Comparison of ENCODE assay signal across 15 cellular contexts in genomic region chr9:134230942-134231325, GRCh38.
DNase-seq lines count a peak whose midpoint lies in the region; ATAC-seq and TF ChIP-seq lines count a peak whose summit lies in the region.
"Had no signal": no experiment of that assay in that cellular context is flagged by ENCODE, and none has a peak within 500 bp of the region (broad histone marks: within the 10 kb centered on the region; RNA-seq: fewer than 3 reads in every experiment).

No MANE protein-coding gene starts in this region.

- peak overlapping the region; percentile 28 for H3K4me3 ChIP-seq in BE2C (ENCODE audit: low read depth, low read length)
- H3K4me3 ChIP-seq in hepatocyte, result no peak overlapping the region
- H3K4me3 ChIP-seq in skeletal muscle satellite cell (ENCODE audit: low read length), result no peak overlapping the region
- H3K4me3 ChIP-seq: colonic mucosa, GM12878, SJCRH30 had no signal

- 80% methylated on average over 11 of the region's 14 CpGs for WGBS in hepatocyte (ENCODE audit: low lambda C conversion rate, missing lambda C conversion rate)

- no peaks in the 10 kb centered on the region for H3K36me3 ChIP-seq in BE2C
- no peaks in the 10 kb centered on the region for H3K36me3 ChIP-seq in hepatocyte (replicated peaks; ENCODE audit: insufficient read depth, low read depth)
- H3K36me3 ChIP-seq in skeletal muscle satellite cell (ENCODE audit: insufficient read depth, low read length), result no peaks in the 10 kb centered on the region
- H3K36me3 ChIP-seq: colonic mucosa, SJCRH30 had no signal

- no peaks in the 10 kb centered on the region for H4K20me1 ChIP-seq in hepatocyte (ENCODE audit: insufficient read depth, poor library complexity, severe bottlenecking)

- POLR2A ChIA-PET in RWPE1 (lab: Yijun Ruan, JAX; ENCODE audit: low non-redundant PET), result no interaction called here

- ATAC-seq in GM21390 (IDR thresholded peaks at IDR 0.05; ENCODE audit: unreplicated experiment) (no peak), foreskin keratinocyte (no peak)
- ATAC-seq: GM12878 had no signal

- H3K9me2 ChIP-seq in hepatocyte (replicated peaks; ENCODE audit: insufficient read depth), result no peaks in the 10 kb centered on the region

- DNase-seq in BE2C, result no peak
- no peak for DNase-seq in RWPE1 (ENCODE audit: low spot score)
- no peak for DNase-seq in hepatocyte (ENCODE audit: low spot score)
- no peak for DNase-seq in NK-92 (lab: John Stamatoyannopoulos, UW; ENCODE audit: unreplicated experiment)
- DNase-seq in DMS79 treated with DMSO at 0.1 percent for 48 hours (lab: John Stamatoyannopoulos, UW), result no peak
- no peak for DNase-seq in foreskin keratinocyte
- DNase-seq: activated CD4-positive, alpha-beta T cell treated with anti-CD3 and anti-CD28 coated beads for 4 hours; CD8-positive, alpha-beta memory T cell; colonic mucosa; hippocampal formation; NCI-H748 treated with DMSO at 0.1 percent for 48 hours; SJCRH30 had no signal

- no peak overlapping the region for H3K9ac ChIP-seq in skeletal muscle satellite cell (ENCODE audit: low read depth, low read length)

- no peaks in the 10 kb centered on the region for H3K27me3 ChIP-seq in BE2C
- no peaks in the 10 kb centered on the region for H3K27me3 ChIP-seq in hepatocyte
- H3K27me3 ChIP-seq in skeletal muscle satellite cell (ENCODE audit: control insufficient read depth, insufficient read depth, low read length), result peaks cover 61% of the 10 kb centered on the region
- H3K27me3 ChIP-seq in foreskin keratinocyte, result peaks cover 52% of the 10 kb centered on the region

- H3K9me3 ChIP-seq in BE2C (no peaks in the 10 kb centered on the region), hepatocyte (ENCODE audit: low read depth) (no peaks in the 10 kb centered on the region), skeletal muscle satellite cell (replicated peaks; ENCODE audit: low read length) (no peaks in the 10 kb centered on the region)
- H3K9me3 ChIP-seq: colonic mucosa, SJCRH30 had no signal

- H3K4me2 ChIP-seq in hepatocyte (peak overlapping the region; percentile 31), skeletal muscle satellite cell (ENCODE audit: low read length) (peak overlapping the region; percentile 55)

- CTCF ChIA-PET in RWPE1 (lab: Yijun Ruan, JAX), result no interaction called here

- peaks cover 8% of the 10 kb centered on the region for H3K4me1 ChIP-seq in BE2C
- peaks cover 29% of the 10 kb centered on the region for H3K4me1 ChIP-seq in hepatocyte (ENCODE audit: insufficient read depth)
- H3K4me1 ChIP-seq in skeletal muscle satellite cell (ENCODE audit: control insufficient read depth, insufficient read depth, low read length), result peaks cover 12% of the 10 kb centered on the region
- H3K4me1 ChIP-seq in foreskin keratinocyte, result no peaks in the 10 kb centered on the region
- H3K4me1 ChIP-seq: colonic mucosa, SJCRH30 had no signal

- H2AFZ ChIP-seq in hepatocyte, result no peak overlapping the region

- TF ChIP-seq CTCF in BE2C (IDR thresholded peaks at IDR 0.05; ENCODE audit: low read depth, low read length) (no peak), RWPE1 (conservative IDR thresholded peaks at IDR 0.05; ENCODE audit: low read depth) (no peak), hepatocyte (IDR thresholded peaks at IDR 0.05; ENCODE audit: poor library complexity) (no peak), foreskin keratinocyte (conservative IDR thresholded peaks at IDR 0.05) (no peak)

- H3K27ac ChIP-seq in RWPE1, result peak overlapping the region; percentile 62
- H3K27ac ChIP-seq in hepatocyte, result peak overlapping the region; percentile 75
- H3K27ac ChIP-seq in foreskin keratinocyte, result no peak overlapping the region
- H3K27ac ChIP-seq: colonic mucosa, SJCRH30 had no signal

- no peaks in the 10 kb centered on the region for H3K79me2 ChIP-seq in hepatocyte
